1 cellular context compared by ENCODE assay signal in the genomic region with DNA sequence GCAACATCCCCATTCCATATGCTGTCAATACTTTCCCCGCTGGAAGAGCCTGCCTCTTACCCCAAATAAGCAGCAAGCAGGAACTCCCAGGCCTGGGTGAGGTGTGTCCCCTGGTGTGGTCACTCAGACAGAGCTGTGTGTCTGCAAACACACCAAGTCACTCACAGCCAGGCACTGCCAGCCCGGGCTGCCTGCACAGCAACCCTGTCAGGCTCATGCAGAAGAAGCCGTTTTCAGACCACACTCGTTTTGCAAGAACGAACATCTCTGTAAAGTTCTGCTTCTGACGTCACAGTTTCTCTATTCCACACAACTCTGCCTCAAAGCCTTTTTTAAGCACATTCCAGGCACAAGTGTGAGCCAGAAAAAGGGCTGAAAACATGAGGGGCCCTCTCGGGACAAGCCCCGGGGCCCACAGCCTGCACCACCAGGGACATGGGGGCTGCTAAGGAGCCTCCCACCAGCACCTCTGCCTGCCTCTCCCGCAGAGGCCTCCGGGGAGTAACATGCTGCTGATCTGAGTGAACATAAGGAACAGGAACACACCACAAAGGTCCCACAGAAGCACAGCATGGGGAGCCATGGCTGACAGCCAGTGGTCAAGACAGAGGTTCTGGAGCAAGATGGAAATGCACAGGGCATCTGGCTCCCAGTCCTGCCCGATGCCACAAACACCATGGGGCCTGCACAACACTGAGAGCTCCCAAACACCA.
TF ChIP-seq lines count a peak whose summit lies in the region.

No MANE protein-coding gene starts in this region.

TF ChIP-seq in H1, 55 proteins besides CTCF, POLR2A, EP300 and RAD21:
- TF ChIP-seq TCF12 (IDR thresholded peaks at IDR 0.05; ENCODE audit: low read depth, low read length) (no peak), SP1 (IDR thresholded peaks at IDR 0.05; ENCODE audit: low read depth, low read length) (no peak)
TF ChIP-seq in H1: peak in this region for 0.
